In genomic region chr17:8122923-8123694, GRCh38 we compare ENCODE assay signal across 6 cellular contexts. TPM values are rescaled to one million over a fixed set of nuclear protein-coding genes. Genes with fewer than 3 reads are reported as not detected.
DNase-seq lines count a peak whose midpoint lies in the region; ATAC-seq and TF ChIP-seq lines count a peak whose summit lies in the region.

No MANE protein-coding gene starts in this region.

- TF ChIP-seq EP300 in transverse colon (IDR thresholded peaks at IDR 0.05; ENCODE audit: low read depth): no peak

- no peak for TF ChIP-seq CTCF in GM10248 (IDR thresholded peaks at IDR 0.05; ENCODE audit: control extremely low read depth, extremely low read depth, low read depth, missing control alignments)
- no peak for TF ChIP-seq CTCF in WI38 (IDR thresholded peaks at IDR 0.05; ENCODE audit: low read depth, low read length)
- no peak for TF ChIP-seq CTCF in transverse colon (IDR thresholded peaks at IDR 0.05)

- H3K27me3 ChIP-seq in iPS DF 6.9 (ENCODE audit: control insufficient read depth, insufficient read depth, low read length) (peaks cover 36% of the 10 kb centered on the region), transverse colon (peaks cover 62% of the 10 kb centered on the region)

- WGBS in iPS DF 6.9 (ENCODE audit: insufficient coverage, insufficient read length): no CpG with 5 or more reads among the region's 55 CpGs
- 0 to 1% methylated on average over 13 to 51 of the region's 55 CpGs for WGBS in transverse colon (ENCODE audit: low coverage in 1 of 2), 2 donors

- DNase-seq in GM10248 (ENCODE audit: extremely low spot score) (peak; percentile 46), iPS DF 6.9 (ENCODE audit: low read depth, low spot score) (no peak), transverse colon (no peak)
- no peak for DNase-seq in effector CD8-positive, alpha-beta T cell (lab: John Stamatoyannopoulos, UW)

- H3K4me1 ChIP-seq in iPS DF 6.9 (ENCODE audit: control insufficient read depth, insufficient read depth, low read length): 0 out of 2 replicates have a peak, but pooled peaks cover 3% of the 10 kb centered on the region
- H3K4me1 ChIP-seq in transverse colon: peaks cover 50 to 86% (median 70%) of the 10 kb centered on the region in 4 donors

- no peaks in the 10 kb centered on the region for H3K9me3 ChIP-seq in iPS DF 6.9 (ENCODE audit: control insufficient read depth, insufficient read depth, low read length)
- no peaks in the 10 kb centered on the region for H3K9me3 ChIP-seq in transverse colon

- CTCF ChIA-PET in GM10248 (lab: Yijun Ruan, JAX): interaction anchor here (0.6 to 3.8 kb wide), 10 partner anchors 11 to 129 kb away, joined by 3 to 43 read pairs (median 5); partner anchors contain the start of gene PFAS

- no peak overlapping the region for H3K27ac ChIP-seq in iPS DF 6.9 (ENCODE audit: low read length)
- H3K27ac ChIP-seq in transverse colon: peak overlapping the region in 1 of 4 donors; percentile 9

- in situ Hi-C loops in transverse colon (cut with MboI; ENCODE audit: low pct_ligation_motif_present in 1 of 4, low pct_unique_long_range_greater_than_20kb in 1 of 4, low sequenced_read_pairs in 3 of 4): no loop called here

- H3K36me3 ChIP-seq in iPS DF 6.9 (ENCODE audit: control insufficient read depth, insufficient read depth, low read length) (no peaks in the 10 kb centered on the region; the same call in 1 of the 2 replicates), transverse colon (no peaks in the 10 kb centered on the region)

- no peak for TF ChIP-seq POLR2A in transverse colon (IDR thresholded peaks at IDR 0.05)

- POLR2A ChIA-PET in GM10248 (lab: Yijun Ruan, JAX): interaction anchor here (1.0 to 1.1 kb wide), 2 partner anchors 31 to 50 kb away, joined by 3 to 4 read pairs; no protein-coding TSS in a partner anchor

- peak overlapping the region; percentile 70 for H3K4me3 ChIP-seq in WI38 (ENCODE audit: low read depth, low read length)
- peak overlapping the region; percentile 73; the same call in 1 of the 2 replicates for H3K4me3 ChIP-seq in iPS DF 6.9 (ENCODE audit: low read length)
- peak overlapping the region in 3 of 4 donors; percentile 2 to 58 (median 44) for H3K4me3 ChIP-seq in transverse colon

- intact Hi-C loops in transverse colon (cut with DNase I; ENCODE audit: low total_unique reads): loop anchor here (10.0 kb wide), 1 partner anchor 62 kb away; no protein-coding TSS in a partner anchor

- no peak for ATAC-seq in GM18502 (IDR thresholded peaks at IDR 0.05; ENCODE audit: poor library complexity, unreplicated experiment)

RNA-seq across cellular contexts. Expression of gene HES7, which starts 0.8 kb away (rescaled TPM):
- not detected for total RNA-seq in transverse colon

RNA-seq across cellular contexts. Expression of gene ALOXE3, which starts 4.8 kb away (rescaled TPM):
- under 1 TPM in 1 of 4 donors, not detected in 3; 0.79 TPM for total RNA-seq in transverse colon

RNA-seq across cellular contexts. Expression of gene PER1, which starts 29.1 kb away (rescaled TPM):
- total RNA-seq in transverse colon: 100 to 1,000 TPM in 2 of 4 donors, 10 to 100 TPM in 2; 55.9 to 211 (median 109) TPM

RNA-seq across cellular contexts. Expression of gene ALOX12B, which starts 35.6 kb away (rescaled TPM):
- total RNA-seq in transverse colon: not detected

RNA-seq across cellular contexts. Expression of gene VAMP2, which starts 39.6 kb away (rescaled TPM):
- total RNA-seq in transverse colon: 10 to 100 TPM; 20.9 to 49.4 (median 30.1) TPM
